1 cellular context compared by ENCODE assay signal in the genomic region with DNA sequence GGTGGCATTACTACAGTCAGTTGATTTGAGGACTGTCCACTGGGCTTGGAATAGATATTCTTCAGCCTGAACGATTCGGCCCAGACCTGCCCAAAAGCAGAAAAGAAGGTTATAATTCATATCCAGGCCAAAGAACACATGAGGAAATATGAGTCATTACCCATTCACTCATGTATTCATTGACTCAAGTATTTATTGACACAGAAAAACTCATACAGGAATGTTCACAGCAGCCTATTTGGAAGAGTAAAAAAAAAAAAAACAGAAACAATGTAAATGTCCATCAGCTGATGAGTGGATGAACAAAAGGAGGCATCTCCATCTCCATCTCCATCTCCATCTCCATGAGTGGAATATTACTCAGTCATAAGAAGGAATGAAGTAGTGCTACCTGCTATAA.
TF ChIP-seq lines count a peak whose summit lies in the region.

No MANE protein-coding gene starts in this region.

TF ChIP-seq in endothelial cell of umbilical vein, 7 proteins besides CTCF, POLR2A, EP300 and RAD21:
- TF ChIP-seq, protein P1, sequence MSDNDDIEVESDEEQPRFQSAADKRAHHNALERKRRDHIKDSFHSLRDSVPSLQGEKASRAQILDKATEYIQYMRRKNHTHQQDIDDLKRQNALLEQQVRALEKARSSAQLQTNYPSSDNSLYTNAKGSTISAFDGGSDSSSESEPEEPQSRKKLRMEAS (IDR thresholded peaks at IDR 0.05; ENCODE audit: insufficient read depth, insufficient read length), result no peak
- TF ChIP-seq GATA2 (IDR thresholded peaks at IDR 0.05; ENCODE audit: insufficient read depth, insufficient read length, low read depth, low read length) (no peak), POLR2AphosphoS5 (IDR thresholded peaks at IDR 0.05; ENCODE audit: insufficient read depth, low read depth, low read length) (no peak), EZH2 (IDR thresholded peaks at IDR 0.05; ENCODE audit: borderline replicate concordance, low read depth, low read length, severe bottlenecking) (no peak), JUN (IDR thresholded peaks at IDR 0.05; ENCODE audit: borderline replicate concordance, insufficient read depth, insufficient read length, low read depth) (peak; percentile 88), FOS (IDR thresholded peaks at IDR 0.05; ENCODE audit: borderline replicate concordance, insufficient read depth, low read length) (peak; percentile 88), MYC (IDR thresholded peaks at IDR 0.05; ENCODE audit: low read depth, low read length) (no peak)
